ENCODE assay signal across 1 cellular context in genomic region chr17:7687908-7688807, GRCh38.
TF ChIP-seq lines count a peak whose summit lies in the region.

WRAP53 (plus strand) TSS chr17:7688477; CDS start chr17:7688649, 172 bp downstream.

TF ChIP-seq in K562, 482 proteins besides CTCF, POLR2A, EP300 and RAD21 (continued from another document and continues in another):
- TF ChIP-seq GMEB1 (CRISPR knock-in tag; IDR thresholded peaks at IDR 0.05), result peak; percentile 85
- peak; percentile 25 for TF ChIP-seq PRDM10 (IDR thresholded peaks at IDR 0.05; ENCODE audit: partially characterized antibody)
- TF ChIP-seq ZNF217 (CRISPR knock-in tag; IDR thresholded peaks at IDR 0.05), result no peak
- TF ChIP-seq MYBL2 (IDR thresholded peaks at IDR 0.05; ENCODE audit: low read depth), result no peak
- no peak for TF ChIP-seq MYBL2 (CRISPR knock-in tag; IDR thresholded peaks at IDR 0.05; ENCODE audit: borderline replicate concordance)
- TF ChIP-seq HNRNPLL (IDR thresholded peaks at IDR 0.05; ENCODE audit: low read depth, low read length, poor library complexity, severe bottlenecking), result peak; percentile 87
- no peak for TF ChIP-seq ZBTB12 (CRISPR knock-in tag; IDR thresholded peaks at IDR 0.05)
- 0 out of 4 replicates have a peak, but pooled peaks have one; percentile 17 to 18 for TF ChIP-seq TEAD1 (CRISPR knock-in tag; IDR thresholded peaks at IDR 0.05)
- no peak for TF ChIP-seq FOXO4 (CRISPR knock-in tag; IDR thresholded peaks at IDR 0.05)
- TF ChIP-seq CUX1 (CRISPR knock-in tag; IDR thresholded peaks at IDR 0.05), result no peak
- 0 out of 2 replicates have a peak, but pooled peaks have one; percentile 17 for TF ChIP-seq ARID1B (IDR thresholded peaks at IDR 0.05)
- peak; percentile 33; the same call in 1 of the 2 replicates for TF ChIP-seq RB1 (IDR thresholded peaks at IDR 0.05; ENCODE audit: low read depth)
- TF ChIP-seq HDAC1 (IDR thresholded peaks at IDR 0.05), result peak in 1 of 2 experiments; percentile 43; a peak in 1 of 4 replicates
- TF ChIP-seq POLR2G (IDR thresholded peaks at IDR 0.05; ENCODE audit: low read depth, low read length), result peak; percentile 73
- no peak for TF ChIP-seq GABPB2 (CRISPR knock-in tag; conservative IDR thresholded peaks at IDR 0.05)
- TF ChIP-seq ZBTB49 (CRISPR knock-in tag; IDR thresholded peaks at IDR 0.05; ENCODE audit: borderline replicate concordance), result no peak
- TF ChIP-seq SUPT5H (IDR thresholded peaks at IDR 0.05), result peak; percentile 57
- TF ChIP-seq ZNF395 (CRISPR knock-in tag; IDR thresholded peaks at IDR 0.05), result peak; percentile 26; the same call in 1 of the 2 replicates
- no peak for TF ChIP-seq ZFP36 (IDR thresholded peaks at IDR 0.05; ENCODE audit: low read depth, low read length, partially characterized antibody)
- TF ChIP-seq ZNF24 (IDR thresholded peaks at IDR 0.05), result no peak
- peak; percentile 75 for TF ChIP-seq ZNF766 (CRISPR knock-in tag; conservative IDR thresholded peaks at IDR 0.05)
- TF ChIP-seq TCF7L2 (IDR thresholded peaks at IDR 0.05; ENCODE audit: low read depth, low read length), result 0 out of 2 replicates have a peak, but pooled peaks have one; percentile 25
- TF ChIP-seq ZNF778 (CRISPR knock-in tag; IDR thresholded peaks at IDR 0.05), result no peak
- TF ChIP-seq E2F8 (IDR thresholded peaks at IDR 0.05; ENCODE audit: low read depth, partially characterized antibody), result peak; percentile 29
- TF ChIP-seq RFX1 (IDR thresholded peaks at IDR 0.05), result peak; percentile 70
- TF ChIP-seq HCFC1 (IDR thresholded peaks at IDR 0.05; ENCODE audit: low read depth, low read length), result peak; percentile 95
- TF ChIP-seq JUN (IDR thresholded peaks at IDR 0.05; ENCODE audit: borderline replicate concordance, low read depth, low read length), result 0 out of 2 replicates have a peak, but pooled peaks have one; percentile 16
- TF ChIP-seq JUN (CRISPR knock-in tag; IDR thresholded peaks at IDR 0.05; ENCODE audit: borderline replicate concordance), result no peak
- TF ChIP-seq DEAF1 (CRISPR knock-in tag; IDR thresholded peaks at IDR 0.05), result peak; percentile 60
- peak; percentile 24 for TF ChIP-seq RBBP5 (IDR thresholded peaks at IDR 0.05; ENCODE audit: borderline replicate concordance, insufficient read depth, low read length, poor library complexity, severe bottlenecking)
